In genomic region chr1:1759456-1760344, GRCh38 we compare ENCODE assay signal across 12 cellular contexts. TPM values are rescaled to one million over a fixed set of nuclear protein-coding genes. Genes with fewer than 3 reads are reported as not detected.
DNase-seq lines count a peak whose midpoint lies in the region; ATAC-seq and TF ChIP-seq lines count a peak whose summit lies in the region.
"Had no signal": no experiment of that assay in that cellular context is flagged by ENCODE, and none has a peak within 500 bp of the region (broad histone marks: within the 10 kb centered on the region; RNA-seq: fewer than 3 reads in every experiment).

No MANE protein-coding gene starts in this region.

- CTCF ChIA-PET in Calu3 (lab: Charles Lee), result interaction anchor here (1.6 kb wide), 1 partner anchor 146 kb away, joined by 4 read pairs; no protein-coding TSS in a partner anchor

- H3K36me3 ChIP-seq in psoas muscle (ENCODE audit: insufficient read depth in 1 of 2, low read depth in 1 of 2), result peaks cover 3 to 78% of the 10 kb centered on the region in 2 donors
- H3K36me3 ChIP-seq in tibial artery, result peaks cover 80 to 99% (median 98%) of the 10 kb centered on the region in 3 donors

- H3K9me3 ChIP-seq in psoas muscle (no peaks in the 10 kb centered on the region), tibial artery (no peaks in the 10 kb centered on the region)

- no peaks in the 10 kb centered on the region for H3K9me3 Mint-ChIP-seq in Calu3 (ENCODE audit: low read depth, unreplicated experiment)
- H3K9me3 Mint-ChIP-seq: activated naive CD8-positive, alpha-beta T cell treated with anti-CD3 and anti-CD28 coated beads, Interleukin-2, amount 10 ng/mL, durations not matched to agents 7 days and 5 days had no signal

- WGBS in psoas muscle, 3 donors, result 84 to 88% (median 85%) methylated on average over 33 to 37 of the region's 37 CpGs
- WGBS in lower leg skin, 2 donors, result 89 to 91% methylated on average over 36 to 37 of the region's 37 CpGs

- H3K36me3 Mint-ChIP-seq in Calu3 (ENCODE audit: insufficient read depth, unreplicated experiment), result peaks cover 52% of the 10 kb centered on the region

- H3K27ac ChIP-seq in psoas muscle (peak overlapping the region; percentile 69), tibial artery (no peak overlapping the region)
- H3K27ac ChIP-seq: WERI-Rb-1 had no signal

- H3K4me1 ChIP-seq in psoas muscle (peaks cover 18% of the 10 kb centered on the region), tibial artery (peaks cover 0 to 26% (median 0%) of the 10 kb centered on the region in 4 donors)

- peak overlapping the region; percentile 83 for H3K27ac Mint-ChIP-seq in Calu3 (ENCODE audit: unreplicated experiment)
- H3K27ac Mint-ChIP-seq: activated naive CD8-positive, alpha-beta T cell treated with anti-CD3 and anti-CD28 coated beads, Interleukin-2, amount 10 ng/mL, durations not matched to agents 7 days and 5 days had no signal

- ATAC-seq in psoas muscle, result peak in 1 of 4 donors; percentile 8
- ATAC-seq in HG02610 (IDR thresholded peaks at IDR 0.05; ENCODE audit: unreplicated experiment), result no peak

- intact Hi-C loops in Calu3 (cut with micrococcal nuclease; ENCODE audit: unreplicated experiment) (no loop called here), psoas muscle (cut with DNase I) (loop anchor here (5.0 kb wide), 2 partner anchors 133 to 148 kb away; partner anchors contain the start of gene GNB1 (in 1 of the 2)), lower leg skin (cut with DNase I; ENCODE audit: low total_unique reads) (loop anchor here (10.0 kb wide), 1 partner anchor 145 kb away; no protein-coding TSS in a partner anchor), tibial artery (cut with DNase I; ENCODE audit: low total_unique reads) (no loop called here)

- TF ChIP-seq POLR2A in lower leg skin (IDR thresholded peaks at IDR 0.05), result no peak

- TF ChIP-seq CTCF in Calu3 (IDR thresholded peaks at IDR 0.05; ENCODE audit: unreplicated experiment), result no peak
- no peak for TF ChIP-seq CTCF in psoas muscle (IDR thresholded peaks at IDR 0.05)
- TF ChIP-seq CTCF in lower leg skin (IDR thresholded peaks at IDR 0.05), result no peak
- TF ChIP-seq CTCF in tibial artery (IDR thresholded peaks at IDR 0.05), result no peak

- peak; percentile 47 for DNase-seq in Calu3
- DNase-seq in NCI-H510A (lab: John Stamatoyannopoulos, UW), result peak; percentile 89
- DNase-seq in islet precursor cell, result peak; percentile 50
- no peak for DNase-seq in psoas muscle
- no peak for DNase-seq in lower leg skin (ENCODE audit: low spot score in 2 of 2)
- DNase-seq in tibial artery, result no peak
- DNase-seq: activated CD8-positive, alpha-beta memory T cell treated with anti-CD3 and anti-CD28 coated beads, Interleukin-2, amount 50 U/mL, for 48 hours; activated naive CD8-positive, alpha-beta T cell treated with anti-CD3 and anti-CD28 coated beads, Interleukin-2, amount 10 ng/mL, durations not matched to agents 7 days and 5 days; KBM-7; NCI-H1930; WERI-Rb-1 had no signal

- no peaks in the 10 kb centered on the region for H3K27me3 Mint-ChIP-seq in Calu3 (ENCODE audit: unreplicated experiment)
- H3K27me3 Mint-ChIP-seq: activated naive CD8-positive, alpha-beta T cell treated with anti-CD3 and anti-CD28 coated beads, Interleukin-2, amount 10 ng/mL, durations not matched to agents 7 days and 5 days had no signal

- H3K4me3 ChIP-seq in psoas muscle (no peak overlapping the region), lower leg skin (ENCODE audit: low read depth, poor library complexity, severe bottlenecking) (no peak overlapping the region), tibial artery (no peak overlapping the region)

- H3K27me3 ChIP-seq in psoas muscle (ENCODE audit: insufficient read depth in 3 of 3, low read length in 2 of 3) (no peaks in the 10 kb centered on the region), tibial artery (no peaks in the 10 kb centered on the region)

- no TSS peak for BruUV-seq in Calu3 (replicated peaks; lab: Mats Ljungman, UMichigan)

- peaks cover 27% of the 10 kb centered on the region for H3K4me1 Mint-ChIP-seq in Calu3 (ENCODE audit: low read depth, unreplicated experiment)
- H3K4me1 Mint-ChIP-seq: activated naive CD8-positive, alpha-beta T cell treated with anti-CD3 and anti-CD28 coated beads, Interleukin-2, amount 10 ng/mL, durations not matched to agents 7 days and 5 days had no signal

- H3K4me3 Mint-ChIP-seq in Calu3 (ENCODE audit: low read depth, unreplicated experiment), result peak overlapping the region; percentile 62
- H3K4me3 Mint-ChIP-seq: activated naive CD8-positive, alpha-beta T cell treated with anti-CD3 and anti-CD28 coated beads, Interleukin-2, amount 10 ng/mL, durations not matched to agents 7 days and 5 days had no signal

RNA-seq across cellular contexts. Expression of gene NADK, which starts 18.6 kb away (rescaled TPM):
- 92.2 and 103 TPM in 2 replicates for total RNA-seq in Calu3 (2022)
- total RNA-seq in psoas muscle, result 10 to 100 TPM; 19.1 to 37.7 (median 28.7) TPM
- polyA plus RNA-seq in psoas muscle, result 10 to 100 TPM; 14.5 to 25.1 (median 22.5) TPM
- total RNA-seq in lower leg skin, result 10 to 100 TPM; 45.4 to 58.0 (median 54.2) TPM

RNA-seq across cellular contexts. Expression of gene CDK11A, which starts 35.5 kb away (rescaled TPM):
- total RNA-seq in Calu3 (2022) (36.2 and 41.7 TPM in 2 replicates), psoas muscle (10 to 100 TPM; 15.9 to 36.6 (median 22.5) TPM), lower leg skin (10 to 100 TPM; 18.1 to 56.9 (median 27.7) TPM)
- 10 to 100 TPM; 16.8 to 29.8 (median 17.4) TPM for polyA plus RNA-seq in psoas muscle

Comparison
In these comparisons a context has a peak if more than half of its experiments do, and no peak if none do; other contexts are left out.
1. DNase-seq: peak in Calu3 (single experiment), NCI-H510A (single experiment) and islet precursor cell (single experiment); none in psoas muscle (0 of 2), lower leg skin (0 of 2) and tibial artery (0 of 2).
2. intact Hi-C loops: an anchor here in psoas muscle (5.0 kb wide) and lower leg skin (10.0 kb wide); none called in Calu3 and tibial artery.